In the genomic region with DNA sequence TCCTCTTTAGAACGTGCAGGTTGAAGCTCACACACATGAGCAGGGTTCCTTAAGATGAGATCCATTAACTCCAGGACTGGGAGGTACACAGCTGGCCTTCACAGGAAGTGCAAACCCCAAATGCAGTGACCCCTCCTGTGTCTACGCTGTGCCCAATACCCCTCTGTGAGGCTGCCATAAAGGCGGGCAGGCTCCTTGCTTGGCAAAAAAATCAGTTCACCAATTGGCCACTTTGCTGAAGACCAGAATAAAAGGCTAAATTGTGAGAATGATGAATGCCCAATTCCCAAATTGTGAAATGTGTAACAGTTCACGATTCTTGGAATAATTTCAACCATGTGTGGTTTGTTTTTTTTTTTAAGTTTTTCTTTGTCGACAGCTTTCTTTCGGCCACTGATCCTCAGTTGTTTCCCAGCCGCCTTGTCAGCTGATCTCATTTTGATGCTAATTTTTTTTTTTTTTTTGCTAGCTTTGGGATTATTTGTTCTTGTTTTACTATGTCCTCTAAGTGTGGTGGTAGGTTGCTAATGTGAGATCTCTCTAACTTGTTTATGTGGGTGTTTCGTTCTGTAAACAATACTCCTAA, we compare ENCODE assay signal across 15 cellular contexts.
"Had no signal": no experiment of that assay in that cellular context is flagged by ENCODE, and none has a peak within 500 bp of the region (broad histone marks: within the 10 kb centered on the region; RNA-seq: fewer than 3 reads in every experiment).

No MANE protein-coding gene starts in this region.

- H3K9me3 Mint-ChIP-seq: activated CD4-positive, alpha-beta memory T cell treated with anti-CD3 and anti-CD28 coated beads, Interleukin-2, amount 10 ng/mL, durations not matched to agents 7 days and 5 days; stimulated activated naive CD8-positive, alpha-beta T cell treated with anti-CD3 and anti-CD28 coated beads, Interleukin-15, amount 100 ng/mL, for 72 hours had no signal

- H3K4me1 Mint-ChIP-seq: memory B cell had no signal

- H3K36me3 Mint-ChIP-seq: memory B cell had no signal

- DNase-seq: activated CD4-positive, alpha-beta memory T cell treated with anti-CD3 and anti-CD28 coated beads, Interleukin-2, amount 10 ng/mL, durations not matched to agents 7 days and 5 days; activated gamma-delta T cell treated with Interleukin-2 at 50 U/mL for 16 hours; activated T-cell treated with anti-CD3 and anti-CD28 coated beads, Interleukin-2, amount 50 U/mL, for 48 hours; cortex of kidney; effector CD8-positive, alpha-beta T cell; glutamatergic neuron; ovary; stimulated activated CD4-positive, alpha-beta T cell treated with anti-CD3 and anti-CD28 coated beads, Interleukin-4, amount 100 ng/mL, for 4 hours; stimulated activated naive CD8-positive, alpha-beta T cell treated with anti-CD3 and anti-CD28 coated beads, Interleukin-15, amount 100 ng/mL, for 72 hours; T-helper 1 cell had no signal

- H3K27ac ChIP-seq: cardiac muscle cell, ovary, skin epidermis, thoracic aorta, VCaP had no signal

- H3K4me3 Mint-ChIP-seq: activated CD4-positive, alpha-beta memory T cell treated with anti-CD3 and anti-CD28 coated beads, Interleukin-2, amount 10 ng/mL, durations not matched to agents 7 days and 5 days; memory B cell; stimulated activated naive CD8-positive, alpha-beta T cell treated with anti-CD3 and anti-CD28 coated beads, Interleukin-15, amount 100 ng/mL, for 72 hours had no signal

- ATAC-seq: stimulated activated naive CD8-positive, alpha-beta T cell treated with anti-CD3 and anti-CD28 coated beads, Interleukin-15, amount 100 ng/mL, for 72 hours had no signal

- H3K9me3 ChIP-seq: ovary, thoracic aorta had no signal

- H3K36me3 ChIP-seq: cardiac muscle cell, ovary, thoracic aorta had no signal

- H3K4me3 ChIP-seq: cardiac muscle cell, ovary, skin epidermis, thoracic aorta had no signal

- H3K27ac Mint-ChIP-seq: activated CD4-positive, alpha-beta memory T cell treated with anti-CD3 and anti-CD28 coated beads, Interleukin-2, amount 10 ng/mL, durations not matched to agents 7 days and 5 days; memory B cell; stimulated activated naive CD8-positive, alpha-beta T cell treated with anti-CD3 and anti-CD28 coated beads, Interleukin-15, amount 100 ng/mL, for 72 hours had no signal

- H3K27me3 ChIP-seq: cardiac muscle cell, ovary had no signal
